Comparison of ENCODE assay signal across 33 cellular contexts in the genomic region with DNA sequence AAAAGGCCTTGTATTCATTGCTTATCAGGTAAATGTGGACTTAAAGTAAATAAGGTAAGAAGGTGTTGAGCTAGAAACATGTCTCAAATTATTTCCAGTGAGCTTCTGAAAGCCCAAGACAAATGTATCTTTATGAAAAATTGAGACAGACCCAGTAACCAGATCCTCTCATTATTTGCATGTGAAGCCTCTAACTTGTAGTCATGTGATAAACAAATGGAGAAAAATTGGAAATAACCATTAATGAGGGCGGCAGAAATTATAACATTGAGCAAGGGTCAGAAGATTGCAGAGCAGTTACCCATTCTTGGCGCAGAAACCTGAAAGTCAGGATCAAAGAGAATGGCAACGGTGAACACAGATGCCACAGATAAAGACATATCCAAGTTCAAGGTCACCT. TPM values are rescaled to one million over a fixed set of nuclear protein-coding genes. Genes with fewer than 3 reads are reported as not detected.
"Had no signal": no experiment of that assay in that cellular context is flagged by ENCODE, and none has a peak within 500 bp of the region (broad histone marks: within the 10 kb centered on the region; RNA-seq: fewer than 3 reads in every experiment).

A gene (plus strand): TSS at position 301 of the 400 bp plus-strand sequence. CDS start 42 bp downstream, at position 343.

- H3K36me3 ChIP-seq: gastrocnemius medialis, ovary, sigmoid colon had no signal

- FAIRE-seq: kidney, urothelium cell line had no signal

- H3K36me3 Mint-ChIP-seq: naive thymus-derived CD4-positive, alpha-beta T cell; stimulated activated memory B cell treated with anti-CD40 and anti-IgM and Interleukin-4, amounts not matched to agents 10 μg/mL and 1 μg/mL and 100 μg/mL, for 72 hours had no signal

- DNase-seq: cerebellar nuclear complex; cortex of kidney; effector CD8-positive, alpha-beta T cell; endodermal cell; foreskin fibroblast; gastrocnemius medialis; head of caudate nucleus; kidney; mammary epithelial cell; mesendoderm; midbrain; naive thymus-derived CD4-positive, alpha-beta T cell; occipital lobe; ovary; posterior cingulate gyrus; psoas muscle; right cardiac atrium; sigmoid colon; stimulated activated CD4-positive, alpha-beta T cell treated with anti-CD3 and anti-CD28 coated beads, Interleukin-4, amount 100 ng/mL, for 4 hours; stimulated activated naive CD8-positive, alpha-beta T cell treated with anti-CD3 and anti-CD28 coated beads, Interleukin-15, Interleukin-2, amounts not matched to agents 100 U/mL and 50 U/mL, for 24 hours; trophoblast cell had no signal

- H3K4me1 ChIP-seq: gastrocnemius medialis, psoas muscle, sigmoid colon had no signal

- H3K4me3 ChIP-seq: gastrocnemius medialis, ovary, psoas muscle, sigmoid colon had no signal

- H3K27ac Mint-ChIP-seq: endodermal cell; nephron; stimulated activated memory B cell treated with anti-CD40 and anti-IgM and Interleukin-4, amounts not matched to agents 10 μg/mL and 1 μg/mL and 100 μg/mL, for 72 hours had no signal

- H3K27ac ChIP-seq: epithelial cell of prostate, gastrocnemius medialis, ovary, psoas muscle, sigmoid colon had no signal

- H3K27me3 ChIP-seq: gastrocnemius medialis, ovary, sigmoid colon had no signal

- H3K9me3 Mint-ChIP-seq: endodermal cell; naive thymus-derived CD4-positive, alpha-beta T cell; nephron; stimulated activated memory B cell treated with anti-CD40 and anti-IgM and Interleukin-4, amounts not matched to agents 10 μg/mL and 1 μg/mL and 100 μg/mL, for 72 hours had no signal

- ATAC-seq: esophagus mucosa; gastrocnemius medialis; left lobe of liver; naive thymus-derived CD4-positive, alpha-beta T cell; psoas muscle; right cardiac atrium; stimulated activated memory B cell treated with anti-CD40 and anti-IgM and Interleukin-4, amounts not matched to agents 10 μg/mL and 1 μg/mL and 100 μg/mL, for 72 hours; stimulated activated naive CD8-positive, alpha-beta T cell treated with anti-CD3 and anti-CD28 coated beads, Interleukin-15, Interleukin-2, amounts not matched to agents 100 U/mL and 50 U/mL, for 24 hours had no signal

- H3K4me3 Mint-ChIP-seq: endodermal cell; naive thymus-derived CD4-positive, alpha-beta T cell; nephron; stimulated activated memory B cell treated with anti-CD40 and anti-IgM and Interleukin-4, amounts not matched to agents 10 μg/mL and 1 μg/mL and 100 μg/mL, for 72 hours had no signal

- H3K4me1 Mint-ChIP-seq: endodermal cell, nephron had no signal

- H3K9me3 ChIP-seq: gastrocnemius medialis, ovary, psoas muscle, sigmoid colon had no signal

RNA-seq across cellular contexts. Expression of the gene that starts here (rescaled TPM):
- total RNA-seq: endodermal cell; esophagus mucosa; gastrocnemius medialis; glomerular endothelial cell; kidney; left lobe of liver; lower leg skin; mammary epithelial cell; mucosa of gallbladder; naive thymus-derived CD4-positive, alpha-beta T cell; occipital lobe; ovary; psoas muscle; renal cortical epithelial cell; right cardiac atrium; sigmoid colon; skeletal muscle tissue had no signal
- polyA plus RNA-seq: mammary epithelial cell; naive thymus-derived CD4-positive, alpha-beta T cell; ovary; psoas muscle; right cardiac atrium; sigmoid colon; thymus had no signal
